33 cellular contexts compared by ENCODE assay signal in the genomic region with DNA sequence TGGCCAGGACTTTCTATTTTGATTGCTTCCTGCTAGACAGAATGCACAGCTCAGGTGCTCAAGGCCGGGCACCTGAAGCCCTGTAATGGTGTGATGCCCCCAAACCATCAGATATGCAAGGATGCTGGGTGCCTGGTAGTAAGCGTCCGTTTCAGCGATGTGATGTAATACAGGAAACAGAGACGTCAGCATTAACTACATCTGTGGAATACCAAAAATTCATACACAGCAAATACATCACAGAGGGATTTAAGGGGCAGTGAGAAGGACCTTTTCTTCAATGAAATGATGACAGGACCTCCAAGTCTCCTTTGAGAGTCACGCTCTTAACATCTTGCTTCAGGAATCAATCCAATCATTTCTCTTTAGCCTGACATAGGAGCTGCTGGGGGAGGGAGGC.
"Had no signal": no experiment of that assay in that cellular context is flagged by ENCODE, and none has a peak within 500 bp of the region (broad histone marks: within the 10 kb centered on the region; RNA-seq: fewer than 3 reads in every experiment).

No MANE protein-coding gene starts in this region.

- ATAC-seq: activated CD8-positive, alpha-beta T cell treated with anti-CD3 and anti-CD28 coated beads for 36 hours; activated naive CD4-positive, alpha-beta T cell treated with anti-CD3 and anti-CD28 coated beads, Interleukin-2, amount 50 U/mL, for 72 hours; activated T-cell treated with anti-CD3 and anti-CD28 coated beads, Interleukin-2, amount 50 U/mL, for 4 hours; activated T-cell treated with anti-CD3 and anti-CD28 coated beads, Interleukin-2, amount 50 U/mL, for 72 hours; activated T-helper 17 cell treated with anti-CD3 and anti-CD28 coated beads, Interleukin-2, amount 50 U/mL, for 72 hours; body of pancreas had no signal

- H3K27me3 ChIP-seq: adrenal gland, body of pancreas, brain microvascular endothelial cell, breast epithelium had no signal

- DNase-seq: activated B cell treated with CpG ODN at 0.5 μM for 24 hours; activated CD4-positive, alpha-beta memory T cell treated with anti-CD3 and anti-CD28 coated beads for 36 hours; activated CD4-positive, alpha-beta T cell treated with anti-CD3 and anti-CD28 coated beads for 4 hours; activated CD4-positive, alpha-beta T cell treated with anti-CD3 and anti-CD28 coated beads, Interleukin-2, amount 10 ng/mL, durations not matched to agents 24 days and 14 days; activated CD4-positive, alpha-beta T cell treated with anti-CD3 and anti-CD28 coated beads, Interleukin-2, amount 50 U/mL, for 1 hour; activated CD4-positive, alpha-beta T cell treated with anti-CD3 and anti-CD28 coated beads, Interleukin-2, amount 50 U/mL, for 4 hours; activated CD4-positive, CD25-positive, alpha-beta regulatory T cell treated with anti-CD3 and anti-CD28 coated beads, Interleukin-2, amount 50 U/mL, for 72 hours; activated CD8-positive, alpha-beta memory T cell treated with anti-CD3 and anti-CD28 coated beads, Interleukin-2, amount 50 U/mL, for 4 hours; activated CD8-positive, alpha-beta T cell treated with anti-CD3 and anti-CD28 coated beads for 36 hours; activated effector memory CD4-positive, alpha-beta T cell treated with anti-CD3 and anti-CD28 coated beads, Interleukin-2, amount 50 U/mL, for 16 hours; activated gamma-delta T cell treated with Interleukin-2 at 50 U/mL for 16 hours; activated naive CD4-positive, alpha-beta T cell; activated naive CD4-positive, alpha-beta T cell treated with anti-CD3 and anti-CD28 coated beads for 36 hours; activated naive CD4-positive, alpha-beta T cell treated with anti-CD3 and anti-CD28 coated beads, Interleukin-2, amount 50 U/mL, for 16 hours; activated naive CD8-positive, alpha-beta T cell treated with anti-CD3 and anti-CD28 coated beads for 36 hours; activated T-cell treated with anti-CD3 and anti-CD28 coated beads for 4 hours; activated T-cell treated with anti-CD3 and anti-CD28 coated beads, Interleukin-2, amount 50 U/mL, for 1 hour; activated T-cell treated with anti-CD3 and anti-CD28 coated beads, Interleukin-2, amount 50 U/mL, for 4 hours; activated T-cell treated with anti-CD3 and anti-CD28 coated beads, Interleukin-2, amount 50 U/mL, for 72 hours; adrenal gland; amniotic stem cell; aorta; body of pancreas; brain microvascular endothelial cell; central memory CD4-positive, alpha-beta T cell; T-helper 2 cell; T-helper 9 cell had no signal

- H3K4me3 ChIP-seq: adrenal gland, body of pancreas, breast epithelium had no signal

- H3K4me1 ChIP-seq: adrenal gland had no signal

- H3K36me3 ChIP-seq: adrenal gland, brain microvascular endothelial cell, breast epithelium had no signal

- H3K9me3 ChIP-seq: adrenal gland, body of pancreas, breast epithelium had no signal

- H3K27ac ChIP-seq: adrenal gland, body of pancreas, brain microvascular endothelial cell, breast epithelium, VCaP had no signal

- FAIRE-seq: astrocyte, TTC549 had no signal
